In genomic region chr7:100477871-100478248, GRCh38 we compare ENCODE assay signal across 9 cellular contexts. TPM values are rescaled to one million over a fixed set of nuclear protein-coding genes. Genes with fewer than 3 reads are reported as not detected.
DNase-seq lines count a peak whose midpoint lies in the region; ATAC-seq and TF ChIP-seq lines count a peak whose summit lies in the region.
"Had no signal": no experiment of that assay in that cellular context is flagged by ENCODE, and none has a peak within 500 bp of the region (broad histone marks: within the 10 kb centered on the region; RNA-seq: fewer than 3 reads in every experiment).

No MANE protein-coding gene starts in this region.

- peak overlapping the region; percentile 99 for H3K4me3 Mint-ChIP-seq in dendritic cell treated with granulocyte-macrophage colony-stimulating factor and Interleukin-4, amounts not matched to agents 40 ng/mL and 50 ng/mL, for 4 days
- peak overlapping the region; percentile 96 for H3K4me3 Mint-ChIP-seq in natural killer cell

- H3K27ac Mint-ChIP-seq in dendritic cell treated with granulocyte-macrophage colony-stimulating factor and Interleukin-4, amounts not matched to agents 40 ng/mL and 50 ng/mL, for 4 days = peak overlapping the region; percentile 77
- H3K27ac Mint-ChIP-seq in natural killer cell = peak overlapping the region; percentile 80 to 90

- no peak for TF ChIP-seq CTCF in natural killer cell (IDR thresholded peaks at IDR 0.05)

- H3K36me3 ChIP-seq in KOPT-K1 (ENCODE audit: insufficient read depth, low read length) = peaks cover 44% of the 10 kb centered on the region

- peaks cover 58% of the 10 kb centered on the region for H3K4me1 Mint-ChIP-seq in dendritic cell treated with granulocyte-macrophage colony-stimulating factor and Interleukin-4, amounts not matched to agents 40 ng/mL and 50 ng/mL, for 4 days (ENCODE audit: low read depth)
- peaks cover 22 to 47% of the 10 kb centered on the region in 2 donors for H3K4me1 Mint-ChIP-seq in natural killer cell

- peaks cover 5% of the 10 kb centered on the region for H3K27me3 Mint-ChIP-seq in dendritic cell treated with granulocyte-macrophage colony-stimulating factor and Interleukin-4, amounts not matched to agents 40 ng/mL and 50 ng/mL, for 4 days
- H3K27me3 Mint-ChIP-seq in natural killer cell (ENCODE audit: low read depth in 2 of 2) = peaks cover 0 to 2% of the 10 kb centered on the region in 2 donors

- ATAC-seq in natural killer cell = no peak

- peak overlapping the region; percentile 87 for H3K27ac ChIP-seq in KOPT-K1 (ENCODE audit: low read depth, low read length, poor library complexity, severe bottlenecking)

- peaks cover 64% of the 10 kb centered on the region for H3K36me3 Mint-ChIP-seq in dendritic cell treated with granulocyte-macrophage colony-stimulating factor and Interleukin-4, amounts not matched to agents 40 ng/mL and 50 ng/mL, for 4 days (ENCODE audit: low read depth)
- H3K36me3 Mint-ChIP-seq in natural killer cell = no peaks in the 10 kb centered on the region

- H3K9me3 ChIP-seq in KOPT-K1 (ENCODE audit: insufficient read depth, low read length, poor library complexity, severe bottlenecking) = no peaks in the 10 kb centered on the region

- peak; percentile 24 for DNase-seq in AG08396 (ENCODE audit: low spot score)
- no peak for DNase-seq in natural killer cell
- DNase-seq in activated CD4-positive, CD25-positive, alpha-beta regulatory T cell treated with anti-CD3 and anti-CD28 coated beads, Interleukin-2, amount 50 U/mL, for 72 hours = no peak
- no peak for DNase-seq in KG1 (lab: John Stamatoyannopoulos, UW)
- no peak for DNase-seq in cerebellum (ENCODE audit: low spot score)
- DNase-seq in NOMO-1 (lab: John Stamatoyannopoulos, UW; ENCODE audit: unreplicated experiment in 2 of 2) = no peak

- intact Hi-C loops in dendritic cell treated with granulocyte-macrophage colony-stimulating factor and Interleukin-4, amounts not matched to agents 40 ng/mL and 50 ng/mL, for 4 days (cut with micrococcal nuclease) = loop anchor here (5.0 to 10.0 kb wide), 2 partner anchors 64 to 227 kb away; partner anchors contain the start of gene POP7
- intact Hi-C loops in natural killer cell (cut with micrococcal nuclease) = loop anchor here (5.0 to 10.0 kb wide), 3 partner anchors 69 to 377 kb away; partner anchors contain the start of genes GIGYF1 and SLC12A9

- no peaks in the 10 kb centered on the region for H3K9me3 Mint-ChIP-seq in dendritic cell treated with granulocyte-macrophage colony-stimulating factor and Interleukin-4, amounts not matched to agents 40 ng/mL and 50 ng/mL, for 4 days
- no peaks in the 10 kb centered on the region for H3K9me3 Mint-ChIP-seq in natural killer cell

RNA-seq across cellular contexts. Expression of gene TSC22D4, which starts 1.2 kb away (rescaled TPM):
- total RNA-seq in natural killer cell (100 to 1,000 TPM; 140 to 173 (median 168) TPM), cerebellum (12.7 TPM)

RNA-seq across cellular contexts. Expression of gene NYAP1, which starts 5.9 kb away (rescaled TPM):
- total RNA-seq in natural killer cell (under 1 TPM in 2 of 3 donors, not detected in 1; 0.12 to 0.13 TPM), cerebellum (18.2 TPM)

RNA-seq across cellular contexts. Expression of gene SPACDR, which starts 13.8 kb away (rescaled TPM):
- total RNA-seq in natural killer cell (1 to 10 TPM; 2.3 to 4.1 (median 3.9) TPM), cerebellum (0.54 TPM)
- total RNA-seq: SK-MEL-5 had no signal

RNA-seq across cellular contexts. Expression of gene PPP1R35, which starts 41.6 kb away (rescaled TPM):
- total RNA-seq in natural killer cell (10 to 100 TPM; 41.0 to 45.1 (median 44.7) TPM), cerebellum (6.4 TPM)

RNA-seq across cellular contexts. Expression of gene MEPCE, which starts 48.2 kb away (rescaled TPM):
- 10 to 100 TPM; 48.1 to 54.9 (median 54.1) TPM for total RNA-seq in natural killer cell
- 18.5 TPM for total RNA-seq in cerebellum

Comparison
In these comparisons a context has a peak if more than half of its experiments do, and no peak if none do; other contexts are left out.
1. RNA of gene TSC22D4, which starts 1.2 kb away (total RNA-seq): 140 to 173 TPM in natural killer cell; 12.7 TPM in cerebellum (single experiment); every median in the first group is over 10 times any median in the second.
2. RNA of gene NYAP1, which starts 5.9 kb away (total RNA-seq): 18.2 TPM in cerebellum (single experiment); 0.12 to 0.13 TPM in natural killer cell; every median in the first group is over 10 times any median in the second.